Comparison of ENCODE assay signal across 8 cellular contexts in genomic region chr1:154181944-154182341, GRCh38. TPM values are rescaled to one million over a fixed set of nuclear protein-coding genes. Genes with fewer than 3 reads are reported as not detected.
DNase-seq lines count a peak whose midpoint lies in the region; ATAC-seq, FAIRE-seq and TF ChIP-seq lines count a peak whose summit lies in the region.

No MANE protein-coding gene starts in this region.

- POLR2A ChIA-PET in A549 (lab: Yijun Ruan, JAX): interaction anchor here (0.7 to 1.5 kb wide), 2 partner anchors 192 to 214 kb away, joined by 4 to 5 read pairs; partner anchors contain the start of gene CREB3L4

- intact Hi-C loops in mammary epithelial cell (cut with micrococcal nuclease): loop anchor here (1.0 to 5.0 kb wide), 2 partner anchors 90 to 190 kb away; partner anchors contain the start of genes HAX1 and RPS27
- intact Hi-C loops in posterior vena cava (cut with DNase I): no loop called here

- 4% methylated on average over 6 of the region's 6 CpGs for WGBS in A549 (ENCODE audit: missing lambda C conversion rate)
- 2% methylated on average over 5 of the region's 6 CpGs for WGBS in mammary epithelial cell (ENCODE audit: low coverage, missing lambda C conversion rate)

- H3K27me3 ChIP-seq in mammary epithelial cell (ENCODE audit: insufficient read depth, low read length) (no peaks in the 10 kb centered on the region), mucosa of rectum (ENCODE audit: control insufficient read depth in 2 of 2, insufficient read depth in 2 of 2, low read length in 2 of 2) (no peaks in the 10 kb centered on the region)

- H2AFZ ChIP-seq in mammary epithelial cell (ENCODE audit: low read depth, low read length): no peak overlapping the region

- in situ Hi-C loops in mammary epithelial cell (cut with MboI; ENCODE audit: low sequenced_read_pairs in 2 of 2): loop anchor here in 1 of 2 donors (5.0 to 10.0 kb wide), 3 partner anchors 50 to 153 kb away; partner anchors contain the start of gene HAX1

- H3K36me3 ChIP-seq in mammary epithelial cell (ENCODE audit: insufficient read depth, low read length): no peaks in the 10 kb centered on the region
- peaks cover 0 to 7% of the 10 kb centered on the region in 2 donors for H3K36me3 ChIP-seq in mucosa of rectum (ENCODE audit: control insufficient read depth in 2 of 2, insufficient read depth in 2 of 2, low read length in 2 of 2)

- H3K9ac ChIP-seq in mammary epithelial cell (ENCODE audit: insufficient read depth, low read length) (peak overlapping the region; percentile 96), mucosa of rectum (ENCODE audit: low read depth in 1 of 2, low read length in 2 of 2) (peak overlapping the region; percentile 89 to 98)

- TF ChIP-seq CTCF in A549 (IDR thresholded peaks at IDR 0.05): no peak
- TF ChIP-seq CTCF in mammary epithelial cell (conservative IDR thresholded peaks at IDR 0.05 in 1 of 2, IDR thresholded peaks at IDR 0.05 in 1 of 2; ENCODE audit: extremely low read depth in 1 of 2, insufficient read depth in 1 of 2, low read depth in 1 of 2, low read length in 2 of 2): no peak

- DNase-seq in A549 (ENCODE audit: low read depth in 1 of 2, low spot score in 1 of 2) (no peak), mammary epithelial cell (no peak), iPS-NIHi7 (ENCODE audit: extremely low spot score) (no peak), posterior vena cava (ENCODE audit: low spot score) (no peak), NOMO-1 treated with dmso at 0.1 percent for 144 hours (lab: John Stamatoyannopoulos, UW; ENCODE audit: unreplicated experiment) (no peak)
- DNase-seq in stimulated activated CD8-positive, alpha-beta memory T cell treated with anti-CD3 and anti-CD28 coated beads, Interleukin-4, amount 100 ng/mL, for 48 hours: no peak

- dilution Hi-C loops in mammary epithelial cell (cut with HindIII; ENCODE audit: low sequenced_read_pairs): no loop called here

- ATAC-seq in A549 (no peak), HG03520 (IDR thresholded peaks at IDR 0.05; ENCODE audit: unreplicated experiment) (peak; percentile 59)

- H3K4me3 ChIP-seq in A549 (peak overlapping the region; percentile 97), mammary epithelial cell (replicated peaks in 1 of 3; ENCODE audit: insufficient read depth in 1 of 3, low read depth in 2 of 3, low read length in 3 of 3) (peak overlapping the region; percentile 85 to 96 (median 91)), mucosa of rectum (ENCODE audit: low read length in 2 of 2) (peak overlapping the region; percentile 94 to 98)

- peak overlapping the region; percentile 89 to 94 for H3K27ac ChIP-seq in A549
- H3K27ac ChIP-seq in mammary epithelial cell (ENCODE audit: insufficient read depth, low read depth, low read length): peak overlapping the region; percentile 94
- H3K27ac ChIP-seq in mucosa of rectum (ENCODE audit: low read depth in 2 of 2, low read length in 2 of 2): peak overlapping the region; percentile 91 to 99

- H3K4me2 ChIP-seq in A549 (peak overlapping the region; percentile 98), mammary epithelial cell (ENCODE audit: insufficient read depth, low read depth, low read length) (peak overlapping the region; percentile 67)

- CTCF ChIA-PET in A549 (lab: Yijun Ruan, JAX): interaction anchor here (0.6 to 1.3 kb wide), 3 partner anchors 11 to 90 kb away, joined by 3 to 5 read pairs (median 4); no protein-coding TSS in a partner anchor
- CTCF ChIA-PET in mammary epithelial cell (lab: Charles Lee; ENCODE audit: low non-redundant PET): interaction anchor here (0.7 kb wide), 1 partner anchor 1079 kb away, joined by 4 read pairs; no protein-coding TSS in a partner anchor

- no TSS peak for BruUV-seq in mammary epithelial cell (replicated peaks; lab: Mats Ljungman, UMichigan)

- TF ChIP-seq POLR2A in A549 (IDR thresholded peaks at IDR 0.05; ENCODE audit: low read length): no peak

- peaks cover 37% of the 10 kb centered on the region for H4K20me1 ChIP-seq in mammary epithelial cell (ENCODE audit: insufficient read depth, low read length)

- H3K79me2 ChIP-seq in mammary epithelial cell (ENCODE audit: insufficient read depth, low read length): peaks cover 60% of the 10 kb centered on the region

- no peak for FAIRE-seq in A549 (lab: Jason Lieb, UNC)

- TF ChIP-seq RAD21 in A549 (conservative IDR thresholded peaks at IDR 0.05 in 1 of 2, IDR thresholded peaks at IDR 0.05 in 1 of 2): no peak

- H3K9me3 ChIP-seq in A549 (no peaks in the 10 kb centered on the region), mammary epithelial cell (replicated peaks; ENCODE audit: insufficient read depth, low read length) (no peaks in the 10 kb centered on the region), mucosa of rectum (ENCODE audit: control insufficient read depth in 2 of 2, low read length in 2 of 2) (no peaks in the 10 kb centered on the region)

- H3K4me1 ChIP-seq in A549: peaks cover 64% of the 10 kb centered on the region
- peaks cover 38% of the 10 kb centered on the region for H3K4me1 ChIP-seq in mammary epithelial cell (ENCODE audit: insufficient read depth, low read length)
- peaks cover 50 to 51% of the 10 kb centered on the region in 2 donors for H3K4me1 ChIP-seq in mucosa of rectum (ENCODE audit: control insufficient read depth in 2 of 2, insufficient read depth in 2 of 2, low read length in 2 of 2)

- TF ChIP-seq EP300 in A549 (IDR thresholded peaks at IDR 0.05): no peak

TF ChIP-seq in A549, 52 proteins besides CTCF, POLR2A, EP300 and RAD21 (continues in another document):
- TF ChIP-seq ZFP36 (IDR thresholded peaks at IDR 0.05; ENCODE audit: borderline replicate concordance, partially characterized antibody) (no peak), CBX2 (IDR thresholded peaks at IDR 0.05; ENCODE audit: borderline replicate concordance, low read depth) (no peak), PBX3 (IDR thresholded peaks at IDR 0.05) (no peak), RCOR1 (IDR thresholded peaks at IDR 0.05; ENCODE audit: low read depth, low read length) (no peak), FOSL2 (IDR thresholded peaks at IDR 0.05) (no peak), FOSL2 (CRISPR knock-in tag; IDR thresholded peaks at IDR 0.05) (no peak)
- TF ChIP-seq, protein P1, sequence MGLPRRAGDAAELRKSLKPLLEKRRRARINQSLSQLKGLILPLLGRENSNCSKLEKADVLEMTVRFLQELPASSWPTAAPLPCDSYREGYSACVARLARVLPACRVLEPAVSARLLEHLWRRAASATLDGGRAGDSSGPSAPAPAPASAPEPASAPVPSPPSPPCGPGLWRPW (IDR thresholded peaks at IDR 0.05): no peak

RNA-seq across cellular contexts. Expression of gene TPM3, which starts 10.0 kb away (rescaled TPM):
- polyA plus RNA-seq in A549 (2011; rRNA removed): 300 and 618 TPM in 2 replicates
- 235 and 269 TPM in 2 replicates for polyA plus RNA-seq in A549 (2012; cell fraction: cytosol; rRNA removed)
- polyA plus RNA-seq in A549 (2012; cell fraction: nucleus; rRNA removed): 154 and 174 TPM in 2 replicates
- 495 to 510 TPM (median 500 TPM) in 3 replicates for polyA plus RNA-seq in A549 (2017; fragmentation: RNase III; extraction: RNeasy Plus Mini Kit Qiagen cat#74134 plus additional on column Dnase treatment)
- 81.4 and 88.0 TPM in 2 replicates for polyA minus RNA-seq in A549 (2011; rRNA and poly(A)+ RNA removed)
- total RNA-seq in mammary epithelial cell: 100 to 1,000 TPM; 330 to 550 TPM
- polyA plus RNA-seq in mammary epithelial cell: 440 TPM
- 266 TPM for polyA minus RNA-seq in mammary epithelial cell
- total RNA-seq in posterior vena cava: 100 to 1,000 TPM; 177 to 189 TPM

RNA-seq across cellular contexts. Expression of gene CFAP141, which starts 24.2 kb away (rescaled TPM):
- polyA plus RNA-seq in A549 (2011; rRNA removed) (not detected in 2 replicates), A549 (2017; fragmentation: RNase III; extraction: RNeasy Plus Mini Kit Qiagen cat#74134 plus additional on column Dnase treatment) (0.37 TPM in 1 of 3 replicates, not detected in the others), mammary epithelial cell (not detected)
- polyA plus RNA-seq in A549 (2012; cell fraction: cytosol; rRNA removed): not detected in 2 replicates
- not detected in 2 replicates for polyA plus RNA-seq in A549 (2012; cell fraction: nucleus; rRNA removed)
- polyA minus RNA-seq in A549 (2011; rRNA and poly(A)+ RNA removed): not detected in 2 replicates
- total RNA-seq in mammary epithelial cell (not detected), posterior vena cava (not detected)
- not detected for polyA minus RNA-seq in mammary epithelial cell

RNA-seq across cellular contexts. Expression of gene NUP210L, which starts 27.1 kb away (rescaled TPM):
- polyA plus RNA-seq in A549 (2011; rRNA removed) (not detected in 2 replicates), A549 (2017; fragmentation: RNase III; extraction: RNeasy Plus Mini Kit Qiagen cat#74134 plus additional on column Dnase treatment) (not detected in 3 replicates), mammary epithelial cell (not detected)
- not detected in 2 replicates for polyA plus RNA-seq in A549 (2012; cell fraction: cytosol; rRNA removed)
- not detected in 2 replicates for polyA plus RNA-seq in A549 (2012; cell fraction: nucleus; rRNA removed)
- polyA minus RNA-seq in A549 (2011; rRNA and poly(A)+ RNA removed): 0.05 TPM in 1 of 2 replicates, not detected in the other
- total RNA-seq in mammary epithelial cell (under 1 TPM in 1 of 2 donors, not detected in 1; under 0.01 TPM), posterior vena cava (under 1 TPM; 0.05 to 0.14 TPM)
- polyA minus RNA-seq in mammary epithelial cell: not detected

RNA-seq across cellular contexts. Expression of gene UBAP2L, which starts 38.8 kb away (rescaled TPM):
- polyA plus RNA-seq in A549 (2011; rRNA removed): 137 and 169 TPM in 2 replicates
- polyA plus RNA-seq in A549 (2012; cell fraction: cytosol; rRNA removed): 133 and 171 TPM in 2 replicates
- 375 and 398 TPM in 2 replicates for polyA plus RNA-seq in A549 (2012; cell fraction: nucleus; rRNA removed)
- polyA plus RNA-seq in A549 (2017; fragmentation: RNase III; extraction: RNeasy Plus Mini Kit Qiagen cat#74134 plus additional on column Dnase treatment): 155 to 169 TPM (median 159 TPM) in 3 replicates
- polyA minus RNA-seq in A549 (2011; rRNA and poly(A)+ RNA removed): 124 and 127 TPM in 2 replicates
- total RNA-seq in mammary epithelial cell: 100 to 1,000 TPM in 1 of 2 donors, 10 to 100 TPM in 1; 63.7 to 168 TPM
- 147 TPM for polyA plus RNA-seq in mammary epithelial cell
- 161 TPM for polyA minus RNA-seq in mammary epithelial cell
- total RNA-seq in posterior vena cava: 100 to 1,000 TPM in 1 of 2 donors, 10 to 100 TPM in 1; 94.2 to 104 TPM
